34 cellular contexts compared by ENCODE assay signal in genomic region chr20:22673467-22673866, GRCh38.
"Had no signal": no experiment of that assay in that cellular context is flagged by ENCODE, and none has a peak within 500 bp of the region (broad histone marks: within the 10 kb centered on the region; RNA-seq: fewer than 3 reads in every experiment).

No MANE protein-coding gene starts in this region.

- H3K4me1 ChIP-seq: esophagus squamous epithelium, gastroesophageal sphincter, heart right ventricle had no signal

- H3K27ac Mint-ChIP-seq: activated B cell treated with CpG ODN at 0.5 μM for 24 hours; activated CD8-positive, alpha-beta T cell treated with anti-CD3 and anti-CD28 coated beads for 36 hours; activated naive CD8-positive, alpha-beta T cell; activated T-helper 17 cell treated with anti-CD3 and anti-CD28 coated beads, Interleukin-2, amount 50 U/mL, for 72 hours; effector memory CD8-positive, alpha-beta T cell; T-helper 17 cell; T-helper 2 cell treated with Interferon-gamma antibody and Interleukin-4, amounts not matched to agents 5 μg/mL and 100 μg/mL, for 36 hours had no signal

- FAIRE-seq: astrocyte, colon, endometrium, endothelial cell of umbilical vein had no signal

- H3K27ac ChIP-seq: epithelial cell of prostate, esophagus squamous epithelium, gastroesophageal sphincter, heart right ventricle, WERI-Rb-1 had no signal

- H3K36me3 ChIP-seq: esophagus squamous epithelium, gastroesophageal sphincter, heart right ventricle, WERI-Rb-1 had no signal

- H3K4me3 ChIP-seq: esophagus squamous epithelium, gastroesophageal sphincter, heart right ventricle had no signal

- DNase-seq: activated B cell treated with CpG ODN at 0.5 μM for 24 hours; activated CD4-positive, alpha-beta T cell treated with anti-CD3 and anti-CD28 coated beads for 48 hours; activated CD4-positive, alpha-beta T cell treated with anti-CD3 and anti-CD28 coated beads, Interleukin-2, amount 50 U/mL, for 1 hour; activated CD4-positive, alpha-beta T cell treated with anti-CD3 and anti-CD28 coated beads, Interleukin-2, amount 50 U/mL, for 48 hours; activated CD8-positive, alpha-beta memory T cell treated with anti-CD3 and anti-CD28 coated beads for 24 hours; activated CD8-positive, alpha-beta T cell treated with anti-CD3 and anti-CD28 coated beads for 36 hours; activated effector memory CD4-positive, alpha-beta T cell treated with Interleukin-2 at 50 U/mL for 16 hours; activated gamma-delta T cell treated with Interleukin-2 at 50 U/mL for 16 hours; activated naive CD4-positive, alpha-beta T cell treated with anti-CD3 and anti-CD28 coated beads, Interleukin-2, amount 50 U/mL, for 16 hours; activated naive CD4-positive, alpha-beta T cell treated with Interleukin-2 at 50 U/mL for 16 hours; activated T-cell treated with anti-CD3 and anti-CD28 coated beads, Interleukin-2, amount 50 U/mL, for 4 hours; amniotic stem cell; anterior cingulate cortex; caudate nucleus; cortex of kidney; dermis blood vessel endothelial cell; effector CD4-positive, alpha-beta T cell; effector memory CD8-positive, alpha-beta T cell; esophagus squamous epithelium; foreskin melanocyte; heart right ventricle; T-helper 17 cell; T1000; WERI-Rb-1 had no signal

- H3K4me1 Mint-ChIP-seq: activated B cell treated with CpG ODN at 0.5 μM for 24 hours; activated T-helper 17 cell treated with anti-CD3 and anti-CD28 coated beads, Interleukin-2, amount 50 U/mL, for 72 hours; T-helper 17 cell had no signal

- H3K4me3 Mint-ChIP-seq: activated B cell treated with CpG ODN at 0.5 μM for 24 hours; activated CD8-positive, alpha-beta T cell treated with anti-CD3 and anti-CD28 coated beads for 36 hours; activated naive CD8-positive, alpha-beta T cell; activated T-cell treated with anti-CD3 and anti-CD28 coated beads, Interleukin-2, amount 50 U/mL, for 4 hours; activated T-helper 17 cell treated with anti-CD3 and anti-CD28 coated beads, Interleukin-2, amount 50 U/mL, for 72 hours; effector memory CD8-positive, alpha-beta T cell; T-helper 17 cell; T-helper 2 cell treated with Interferon-gamma antibody and Interleukin-4, amounts not matched to agents 5 μg/mL and 100 μg/mL, for 36 hours had no signal

- ATAC-seq: activated CD4-positive, CD25-positive, alpha-beta regulatory T cell treated with anti-CD3 and anti-CD28 coated beads, Interleukin-2, amount 50 U/mL, for 24 hours; activated CD8-positive, alpha-beta T cell treated with anti-CD3 and anti-CD28 coated beads for 36 hours; activated T-cell treated with anti-CD3 and anti-CD28 coated beads, Interleukin-2, amount 50 U/mL, for 4 hours; activated T-helper 17 cell treated with anti-CD3 and anti-CD28 coated beads, Interleukin-2, amount 50 U/mL, for 72 hours; effector memory CD8-positive, alpha-beta T cell; gastroesophageal sphincter; heart right ventricle; T-helper 17 cell had no signal

- H3K36me3 Mint-ChIP-seq: activated naive CD8-positive, alpha-beta T cell had no signal

- H3K27me3 Mint-ChIP-seq: activated naive CD8-positive, alpha-beta T cell; T-helper 17 cell had no signal
